ENCODE assay signal across 17 cellular contexts in genomic region chr5:66741394-66741793, GRCh38.
A peak's percentile ranks its signal among the peaks of the same experiment; 100 is the strongest.
DNase-seq lines count a peak whose midpoint lies in the region; ATAC-seq and TF ChIP-seq lines count a peak whose summit lies in the region.
"Had no signal": no experiment of that assay in that cellular context is flagged by ENCODE, and none has a peak within 500 bp of the region (broad histone marks: within the 10 kb centered on the region; RNA-seq: fewer than 3 reads in every experiment).

No MANE protein-coding gene starts in this region.

- TF ChIP-seq POLR2A in right lobe of liver (IDR thresholded peaks at IDR 0.05): no peak

- H3K4me1 Mint-ChIP-seq in CD14-positive monocyte (peaks cover 60% of the 10 kb centered on the region), natural killer cell (no peaks in the 10 kb centered on the region)

- H3K4me1 ChIP-seq in right lobe of liver (peaks cover 0 to 25% (median 0%) of the 10 kb centered on the region in 4 donors), upper lobe of right lung (peaks cover 38% of the 10 kb centered on the region)

- H3K27ac ChIP-seq in right lobe of liver (no peak overlapping the region), upper lobe of right lung (peak overlapping the region; percentile 71)
- H3K27ac ChIP-seq: thoracic aorta had no signal

- peaks cover 3 to 5% (median 4%) of the 10 kb centered on the region in 3 donors for H3K27me3 Mint-ChIP-seq in CD14-positive monocyte (ENCODE audit: low read depth in 3 of 3)
- H3K27me3 Mint-ChIP-seq in natural killer cell (ENCODE audit: low read depth in 2 of 2): no peaks in the 10 kb centered on the region
- H3K27me3 Mint-ChIP-seq: stimulated activated memory B cell treated with anti-CD40 and anti-IgM and Interleukin-4, amounts not matched to agents 10 μg/mL and 1 μg/mL and 100 μg/mL, for 72 hours had no signal

- TF ChIP-seq CTCF in right lobe of liver (IDR thresholded peaks at IDR 0.05) (no peak), upper lobe of right lung (IDR thresholded peaks at IDR 0.05) (no peak), CD14-positive monocyte (IDR thresholded peaks at IDR 0.05) (no peak), natural killer cell (IDR thresholded peaks at IDR 0.05) (no peak)

- H3K36me3 Mint-ChIP-seq in CD14-positive monocyte (peaks cover 0 to 3% of the 10 kb centered on the region in 2 donors), natural killer cell (no peaks in the 10 kb centered on the region)
- H3K36me3 Mint-ChIP-seq: T-cell had no signal

- intact Hi-C loops in right lobe of liver (cut with DNase I) (no loop called here), upper lobe of right lung (cut with DNase I) (no loop called here), CD14-positive monocyte (cut with micrococcal nuclease) (no loop called here), natural killer cell (cut with micrococcal nuclease) (no loop called here)

- H3K27ac Mint-ChIP-seq in CD14-positive monocyte: peak overlapping the region in 1 of 7 donors; percentile 15
- no peak overlapping the region for H3K27ac Mint-ChIP-seq in natural killer cell
- H3K27ac Mint-ChIP-seq: activated CD4-positive, alpha-beta T cell treated with anti-CD3 and anti-CD28 coated beads for 36 hours; stimulated activated memory B cell treated with anti-CD40 and anti-IgM and Interleukin-4, amounts not matched to agents 10 μg/mL and 1 μg/mL and 100 μg/mL, for 72 hours; T-cell had no signal

- H3K36me3 ChIP-seq in right lobe of liver: no peaks in the 10 kb centered on the region
- no peaks in the 10 kb centered on the region for H3K36me3 ChIP-seq in upper lobe of right lung
- H3K36me3 ChIP-seq: thoracic aorta had no signal

- ATAC-seq in right lobe of liver: peak; percentile 12 to 67 (median 54)
- peak; percentile 57 for ATAC-seq in upper lobe of right lung
- no peak for ATAC-seq in natural killer cell
- ATAC-seq: activated CD4-positive, alpha-beta T cell treated with anti-CD3 and anti-CD28 coated beads for 36 hours; stimulated activated memory B cell treated with anti-CD40 and anti-IgM and Interleukin-4, amounts not matched to agents 10 μg/mL and 1 μg/mL and 100 μg/mL, for 72 hours; T-cell had no signal

- H3K4me3 ChIP-seq in right lobe of liver: no peak overlapping the region
- no peak overlapping the region for H3K4me3 ChIP-seq in upper lobe of right lung
- H3K4me3 ChIP-seq: thoracic aorta had no signal

- peaks cover 0 to 8% (median 3%) of the 10 kb centered on the region in 7 donors for H3K9me3 Mint-ChIP-seq in CD14-positive monocyte
- H3K9me3 Mint-ChIP-seq in natural killer cell: no peaks in the 10 kb centered on the region
- H3K9me3 Mint-ChIP-seq: stimulated activated memory B cell treated with anti-CD40 and anti-IgM and Interleukin-4, amounts not matched to agents 10 μg/mL and 1 μg/mL and 100 μg/mL, for 72 hours; T-cell had no signal

- peak; percentile 14 for DNase-seq in NCI-H748 (lab: John Stamatoyannopoulos, UW; ENCODE audit: unreplicated experiment)
- DNase-seq in NCI-H748 treated with DMSO at 0.1 percent for 48 hours (lab: John Stamatoyannopoulos, UW): no peak
- DNase-seq in SHP77 treated with DMSO at 0.1 percent for 48 hours (lab: John Stamatoyannopoulos, UW): peak; percentile 75
- no peak for DNase-seq in right lobe of liver
- DNase-seq in upper lobe of right lung: no peak
- DNase-seq in CD14-positive monocyte (ENCODE audit: low spot score): no peak
- no peak for DNase-seq in natural killer cell
- DNase-seq in NCI-H774 (lab: John Stamatoyannopoulos, UW): no peak
- DNase-seq: activated naive CD4-positive, alpha-beta T cell treated with Interleukin-2 at 50 U/mL for 16 hours; activated T-cell treated with anti-CD3 and anti-CD28 coated beads, Interleukin-2, amount 50 U/mL, for 48 hours; cortex of kidney; NCI-H1105; T-cell had no signal

- H3K27me3 ChIP-seq in right lobe of liver: no peaks in the 10 kb centered on the region
- no peaks in the 10 kb centered on the region for H3K27me3 ChIP-seq in upper lobe of right lung

- H3K9me3 ChIP-seq in right lobe of liver (no peaks in the 10 kb centered on the region), upper lobe of right lung (no peaks in the 10 kb centered on the region)
- H3K9me3 ChIP-seq: thoracic aorta had no signal

- WGBS in right lobe of liver (ENCODE audit: insufficient coverage, low coverage, low lambda C conversion rate, missing lambda C conversion rate): 22% methylated on average over 2 of the region's 2 CpGs

- H3K4me3 Mint-ChIP-seq in CD14-positive monocyte: no peak overlapping the region
- H3K4me3 Mint-ChIP-seq in natural killer cell: no peak overlapping the region
- H3K4me3 Mint-ChIP-seq: activated CD4-positive, alpha-beta T cell treated with anti-CD3 and anti-CD28 coated beads for 36 hours; neural crest cell; stimulated activated memory B cell treated with anti-CD40 and anti-IgM and Interleukin-4, amounts not matched to agents 10 μg/mL and 1 μg/mL and 100 μg/mL, for 72 hours; T-cell had no signal

Comparison
In these comparisons a context has a peak if more than half of its experiments do, and no peak if none do; other contexts are left out.
1. DNase-seq: peak in NCI-H748 (single experiment) and SHP77 treated with DMSO at 0.1 percent for 48 hours (single experiment); none in NCI-H748 treated with DMSO at 0.1 percent for 48 hours (single experiment), right lobe of liver (0 of 3), upper lobe of right lung (single experiment), CD14-positive monocyte (single experiment), natural killer cell (single experiment) and NCI-H774 (single experiment).
2. ATAC-seq: peak in right lobe of liver (4 of 4) and upper lobe of right lung (single experiment); none in natural killer cell (0 of 3).